ENCODE assay signal across 8 cellular contexts in genomic region chr7:100080895-100081534, GRCh38. TPM values are rescaled to one million over a fixed set of nuclear protein-coding genes. Genes with fewer than 3 reads are reported as not detected.
A peak's percentile ranks its signal among the peaks of the same experiment; 100 is the strongest.
DNase-seq lines count a peak whose midpoint lies in the region; ATAC-seq and TF ChIP-seq lines count a peak whose summit lies in the region.

No MANE protein-coding gene starts in this region.

- TF ChIP-seq CTCF in C4-2B (conservative IDR thresholded peaks at IDR 0.05): no peak
- TF ChIP-seq CTCF in fibroblast of lung (conservative IDR thresholded peaks at IDR 0.05 in 1 of 2, IDR thresholded peaks at IDR 0.05 in 1 of 2; ENCODE audit: low read depth in 1 of 2, low read length in 2 of 2): no peak
- no peak for TF ChIP-seq CTCF in prostate gland (IDR thresholded peaks at IDR 0.05)

- H3K36me3 ChIP-seq in fibroblast of lung (ENCODE audit: control insufficient read depth, insufficient read depth, low read length): peaks cover 9% of the 10 kb centered on the region
- H3K36me3 ChIP-seq in prostate gland: no peaks in the 10 kb centered on the region

- TF ChIP-seq POLR2A in prostate gland (IDR thresholded peaks at IDR 0.05): no peak

- WGBS in prostate gland: 2% methylated on average over 25 of the region's 34 CpGs

- no peaks in the 10 kb centered on the region for H4K20me1 ChIP-seq in fibroblast of lung (ENCODE audit: control insufficient read depth, extremely low read depth, insufficient read depth, low read length)

- H3K4me3 ChIP-seq in fibroblast of lung (replicated peaks in 1 of 4; ENCODE audit: control extremely low read depth in 1 of 4, insufficient read depth in 1 of 4, low read depth in 3 of 4, low read length in 4 of 4) (peak overlapping the region; percentile 91 to 99 (median 94)), prostate gland (peak overlapping the region; percentile 67 to 93)

- H3K9ac ChIP-seq in fibroblast of lung (ENCODE audit: insufficient read depth, low read length): peak overlapping the region; percentile 92

- H3K27me3 ChIP-seq in fibroblast of lung (ENCODE audit: control insufficient read depth, insufficient read depth, low read length) (no peaks in the 10 kb centered on the region), prostate gland (replicated peaks; ENCODE audit: insufficient read depth) (no peaks in the 10 kb centered on the region)

- H2AFZ ChIP-seq in fibroblast of lung (ENCODE audit: low read length): peak overlapping the region; percentile 16

- H3K9me3 ChIP-seq in fibroblast of lung (ENCODE audit: control insufficient read depth, insufficient read depth, low read depth, low read length): no peaks in the 10 kb centered on the region
- no peaks in the 10 kb centered on the region for H3K9me3 ChIP-seq in prostate gland

- peak; percentile 27 for DNase-seq in SK-N-DZ (ENCODE audit: low spot score)
- peak; percentile 9 to 31 for DNase-seq in fibroblast of lung (ENCODE audit: low read depth in 2 of 2)
- no peak for DNase-seq in prostate gland (ENCODE audit: low spot score)
- DNase-seq in T-helper 9 cell: no peak

- H3K4me1 ChIP-seq in fibroblast of lung (ENCODE audit: control insufficient read depth, extremely low read depth, insufficient read depth, low read length) (peaks cover 4% of the 10 kb centered on the region), prostate gland (replicated peaks) (peaks cover 10% of the 10 kb centered on the region)

- intact Hi-C loops in prostate gland (cut with DNase I): loop anchor here (2.0 kb wide), 2 partner anchors 66 to 86 kb away; partner anchors contain the start of gene ZKSCAN1

- peak overlapping the region; percentile 94 for H3K4me2 ChIP-seq in fibroblast of lung (ENCODE audit: extremely low read depth, insufficient read depth, low read length)

- ATAC-seq in GM21528 (IDR thresholded peaks at IDR 0.05; ENCODE audit: low FRiP score, unreplicated experiment): peak; percentile 20
- ATAC-seq in GM19035 (IDR thresholded peaks at IDR 0.05; ENCODE audit: unreplicated experiment): no peak
- no peak for ATAC-seq in HG02763 (IDR thresholded peaks at IDR 0.05; ENCODE audit: unreplicated experiment)

- H3K79me2 ChIP-seq in fibroblast of lung (ENCODE audit: control insufficient read depth, insufficient read depth, low read length): peaks cover 43% of the 10 kb centered on the region

- H3K27ac ChIP-seq in C4-2B (peak overlapping the region; percentile 92), fibroblast of lung (ENCODE audit: insufficient read depth, low read length) (peak overlapping the region; percentile 93), prostate gland (peak overlapping the region; percentile 76 to 82)

RNA-seq across cellular contexts. Expression of gene ZNF3, which starts 0.5 kb away (rescaled TPM):
- 63.1 and 65.6 TPM in 2 replicates for polyA plus RNA-seq in SK-N-DZ (2014; cell fraction: cytosol; rRNA removed)
- polyA plus RNA-seq in SK-N-DZ (2014; cell fraction: nucleus; rRNA removed): 101 and 141 TPM in 2 replicates
- total RNA-seq in fibroblast of lung (26.8 and 30.8 TPM in 2 replicates), prostate gland (10 to 100 TPM; 20.5 to 21.4 TPM)
- 19.7 and 20.4 TPM in 2 replicates for polyA plus RNA-seq in fibroblast of lung
- 12.1 and 13.1 TPM in 2 replicates for polyA plus RNA-seq in fibroblast of lung (2012)
- 15.8 and 49.9 TPM in 2 replicates for polyA minus RNA-seq in fibroblast of lung (ENCODE audit: low replicate concordance)

RNA-seq across cellular contexts. Expression of gene COPS6, which starts 7.8 kb away (rescaled TPM):
- polyA plus RNA-seq in SK-N-DZ (2014; cell fraction: cytosol; rRNA removed): 37.4 and 46.8 TPM in 2 replicates
- 43.8 and 70.8 TPM in 2 replicates for polyA plus RNA-seq in SK-N-DZ (2014; cell fraction: nucleus; rRNA removed)
- 43.1 and 71.0 TPM in 2 replicates for total RNA-seq in fibroblast of lung
- polyA plus RNA-seq in fibroblast of lung: 188 and 312 TPM in 2 replicates
- 187 and 310 TPM in 2 replicates for polyA plus RNA-seq in fibroblast of lung (2012)
- polyA minus RNA-seq in fibroblast of lung (ENCODE audit: low replicate concordance): 604 and 640 TPM in 2 replicates
- total RNA-seq in prostate gland: 10 to 100 TPM; 50.8 to 78.4 TPM

RNA-seq across cellular contexts. Expression of gene MCM7, which starts 20.2 kb away (rescaled TPM):
- polyA plus RNA-seq in SK-N-DZ (2014; cell fraction: cytosol; rRNA removed): 527 and 558 TPM in 2 replicates
- polyA plus RNA-seq in SK-N-DZ (2014; cell fraction: nucleus; rRNA removed): 941 and 957 TPM in 2 replicates
- total RNA-seq in fibroblast of lung: 16.7 and 24.4 TPM in 2 replicates
- polyA plus RNA-seq in fibroblast of lung: 34.3 and 110 TPM in 2 replicates
- polyA plus RNA-seq in fibroblast of lung (2012): 35.8 and 138 TPM in 2 replicates
- 53.4 and 271 TPM in 2 replicates for polyA minus RNA-seq in fibroblast of lung (ENCODE audit: low replicate concordance)
- 10 to 100 TPM; 47.5 to 68.7 TPM for total RNA-seq in prostate gland

RNA-seq across cellular contexts. Expression of gene AP4M1, which starts 20.4 kb away (rescaled TPM):
- 39.4 and 39.9 TPM in 2 replicates for polyA plus RNA-seq in SK-N-DZ (2014; cell fraction: cytosol; rRNA removed)
- polyA plus RNA-seq in SK-N-DZ (2014; cell fraction: nucleus; rRNA removed): 52.2 and 119 TPM in 2 replicates
- total RNA-seq in fibroblast of lung (17.2 and 30.3 TPM in 2 replicates), prostate gland (10 to 100 TPM; 18.0 to 27.2 TPM)
- polyA plus RNA-seq in fibroblast of lung: 19.6 and 22.1 TPM in 2 replicates
- polyA plus RNA-seq in fibroblast of lung (2012): 16.6 and 23.8 TPM in 2 replicates
- 33.3 and 35.8 TPM in 2 replicates for polyA minus RNA-seq in fibroblast of lung (ENCODE audit: low replicate concordance)

RNA-seq across cellular contexts. Expression of gene ZSCAN21, which starts 31.4 kb away (rescaled TPM):
- 15.8 and 20.9 TPM in 2 replicates for polyA plus RNA-seq in SK-N-DZ (2014; cell fraction: cytosol; rRNA removed)
- 14.8 and 15.4 TPM in 2 replicates for polyA plus RNA-seq in SK-N-DZ (2014; cell fraction: nucleus; rRNA removed)
- total RNA-seq in fibroblast of lung: 11.1 and 12.1 TPM in 2 replicates
- polyA plus RNA-seq in fibroblast of lung: 9.4 and 11.3 TPM in 2 replicates
- 7.3 and 7.6 TPM in 2 replicates for polyA plus RNA-seq in fibroblast of lung (2012)
- 5.0 and 9.2 TPM in 2 replicates for polyA minus RNA-seq in fibroblast of lung (ENCODE audit: low replicate concordance)
- total RNA-seq in prostate gland: 10 to 100 TPM; 24.6 to 38.0 TPM

Comparison
In these comparisons a context has a peak if more than half of its experiments do, and no peak if none do; other contexts are left out.
1. DNase-seq: peak in SK-N-DZ (single experiment) and fibroblast of lung (2 of 2); none in prostate gland (single experiment) and T-helper 9 cell (single experiment).
2. Peak in every context shown above with its lines, with median percentiles within 50 percentile points of each other: H3K27ac ChIP-seq.